In genomic region chr19:44141191-44142013, GRCh38 we compare ENCODE assay signal across 1 cellular context.
TF ChIP-seq lines count a peak whose summit lies in the region.

ZNF234 (plus strand) TSS chr19:44141554; CDS start chr19:44144633, 3,079 bp downstream.

TF ChIP-seq in GM12878, 131 proteins besides CTCF, POLR2A, EP300 and RAD21 (continued from another document and continues in another):
- TF ChIP-seq CEBPZ (IDR thresholded peaks at IDR 0.05; ENCODE audit: low read depth, low read length) (no peak), CREM (IDR thresholded peaks at IDR 0.05; ENCODE audit: low read depth) (peak; percentile 54; the same call in 1 of the 2 replicates), ZNF622 (IDR thresholded peaks at IDR 0.05) (no peak), TARDBP (IDR thresholded peaks at IDR 0.05; ENCODE audit: borderline replicate concordance) (0 out of 2 replicates have a peak, but pooled peaks have one; percentile 45), TCF3 (IDR thresholded peaks at IDR 0.05; ENCODE audit: borderline replicate concordance, insufficient read depth, low read depth, low read length) (no peak), CBX3 (IDR thresholded peaks at IDR 0.05; ENCODE audit: borderline replicate concordance, low read depth) (no peak), IKZF2 (IDR thresholded peaks at IDR 0.05) (0 out of 4 replicates have a peak, but pooled peaks have one; percentile 22 to 25), PAX8 (IDR thresholded peaks at IDR 0.05) (no peak), BCLAF1 (IDR thresholded peaks at IDR 0.05) (no peak), LARP7 (IDR thresholded peaks at IDR 0.05) (peak; percentile 30; the same call in 1 of the 2 replicates), FOXK2 (IDR thresholded peaks at IDR 0.05) (no peak), TBL1XR1 (IDR thresholded peaks at IDR 0.05; ENCODE audit: low read depth, low read length) (no peak), CHD4 (IDR thresholded peaks at IDR 0.05) (no peak), ATF3 (IDR thresholded peaks at IDR 0.05; ENCODE audit: borderline replicate concordance, extremely low read depth, low read depth, low read length) (no peak), SPI1 (IDR thresholded peaks at IDR 0.05; ENCODE audit: borderline replicate concordance, insufficient read depth, low read depth, low read length) (peak; percentile 71), ZBED1 (IDR thresholded peaks at IDR 0.05; ENCODE audit: borderline replicate concordance) (no peak), TCF12 (IDR thresholded peaks at IDR 0.05; ENCODE audit: low read depth, low read length) (no peak), RAD51 (IDR thresholded peaks at IDR 0.05) (no peak), SMARCA5 (IDR thresholded peaks at IDR 0.05) (peak; percentile 90), NFXL1 (IDR thresholded peaks at IDR 0.05; ENCODE audit: borderline replicate concordance) (no peak), FOXM1 (IDR thresholded peaks at IDR 0.05; ENCODE audit: low read depth, low read length) (no peak), BMI1 (IDR thresholded peaks at IDR 0.05; ENCODE audit: borderline replicate concordance) (no peak), PAX5 (IDR thresholded peaks at IDR 0.05; ENCODE audit: borderline replicate concordance, low read depth, low read length) (no peak), POU2F2 (IDR thresholded peaks at IDR 0.05; ENCODE audit: borderline replicate concordance, low read depth, low read length) (no peak), HSF1 (IDR thresholded peaks at IDR 0.05; ENCODE audit: low read depth, low read length) (no peak), YBX1 (IDR thresholded peaks at IDR 0.05) (no peak), SREBF1 (IDR thresholded peaks at IDR 0.05; ENCODE audit: low read length) (peak; percentile 7; the same call in 1 of the 2 replicates), ATF7 (IDR thresholded peaks at IDR 0.05; ENCODE audit: low read depth) (no peak), KDM1A (IDR thresholded peaks at IDR 0.05; ENCODE audit: borderline replicate concordance) (no peak), HDAC6 (IDR thresholded peaks at IDR 0.05; ENCODE audit: unreplicated experiment) (no peak), POLR2AphosphoS5 (IDR thresholded peaks at IDR 0.05; ENCODE audit: low read length) (peak; percentile 64; the same call in 1 of the 2 replicates), SMC3 (IDR thresholded peaks at IDR 0.05; ENCODE audit: borderline replicate concordance, low read length) (0 out of 2 replicates have a peak, but pooled peaks have one; percentile 6), EGR1 (IDR thresholded peaks at IDR 0.05; ENCODE audit: borderline replicate concordance in 1 of 2, low read depth in 2 of 2, low read length in 2 of 2) (peak in 1 of 2 experiments; percentile 90; a peak in 2 of 3 replicates), ASH2L (IDR thresholded peaks at IDR 0.05; ENCODE audit: borderline replicate concordance, low read depth) (no peak)
- TF ChIP-seq, protein P1, sequence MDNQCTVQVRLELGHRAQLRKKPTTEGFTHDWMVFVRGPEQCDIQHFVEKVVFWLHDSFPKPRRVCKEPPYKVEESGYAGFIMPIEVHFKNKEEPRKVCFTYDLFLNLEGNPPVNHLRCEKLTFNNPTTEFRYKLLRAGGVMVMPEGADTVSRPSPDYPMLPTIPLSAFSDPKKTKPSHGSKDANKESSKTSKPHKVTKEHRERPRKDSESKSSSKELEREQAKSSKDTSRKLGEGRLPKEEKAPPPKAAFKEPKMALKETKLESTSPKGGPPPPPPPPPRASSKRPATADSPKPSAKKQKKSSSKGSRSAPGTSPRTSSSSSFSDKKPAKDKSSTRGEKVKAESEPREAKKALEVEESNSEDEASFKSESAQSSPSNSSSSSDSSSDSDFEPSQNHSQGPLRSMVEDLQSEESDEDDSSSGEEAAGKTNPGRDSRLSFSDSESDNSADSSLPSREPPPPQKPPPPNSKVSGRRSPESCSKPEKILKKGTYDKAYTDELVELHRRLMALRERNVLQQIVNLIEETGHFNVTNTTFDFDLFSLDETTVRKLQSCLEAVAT (IDR thresholded peaks at IDR 0.05) = no peak
- TF ChIP-seq, protein P2, sequence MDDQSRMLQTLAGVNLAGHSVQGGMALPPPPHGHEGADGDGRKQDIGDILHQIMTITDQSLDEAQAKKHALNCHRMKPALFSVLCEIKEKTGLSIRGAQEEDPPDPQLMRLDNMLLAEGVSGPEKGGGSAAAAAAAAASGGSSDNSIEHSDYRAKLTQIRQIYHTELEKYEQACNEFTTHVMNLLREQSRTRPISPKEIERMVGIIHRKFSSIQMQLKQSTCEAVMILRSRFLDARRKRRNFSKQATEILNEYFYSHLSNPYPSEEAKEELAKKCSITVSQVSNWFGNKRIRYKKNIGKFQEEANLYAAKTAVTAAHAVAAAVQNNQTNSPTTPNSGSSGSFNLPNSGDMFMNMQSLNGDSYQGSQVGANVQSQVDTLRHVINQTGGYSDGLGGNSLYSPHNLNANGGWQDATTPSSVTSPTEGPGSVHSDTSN (IDR thresholded peaks at IDR 0.05; ENCODE audit: insufficient replicate concordance, low read depth, low read length) = peak; percentile 57
- TF ChIP-seq, protein P3, sequence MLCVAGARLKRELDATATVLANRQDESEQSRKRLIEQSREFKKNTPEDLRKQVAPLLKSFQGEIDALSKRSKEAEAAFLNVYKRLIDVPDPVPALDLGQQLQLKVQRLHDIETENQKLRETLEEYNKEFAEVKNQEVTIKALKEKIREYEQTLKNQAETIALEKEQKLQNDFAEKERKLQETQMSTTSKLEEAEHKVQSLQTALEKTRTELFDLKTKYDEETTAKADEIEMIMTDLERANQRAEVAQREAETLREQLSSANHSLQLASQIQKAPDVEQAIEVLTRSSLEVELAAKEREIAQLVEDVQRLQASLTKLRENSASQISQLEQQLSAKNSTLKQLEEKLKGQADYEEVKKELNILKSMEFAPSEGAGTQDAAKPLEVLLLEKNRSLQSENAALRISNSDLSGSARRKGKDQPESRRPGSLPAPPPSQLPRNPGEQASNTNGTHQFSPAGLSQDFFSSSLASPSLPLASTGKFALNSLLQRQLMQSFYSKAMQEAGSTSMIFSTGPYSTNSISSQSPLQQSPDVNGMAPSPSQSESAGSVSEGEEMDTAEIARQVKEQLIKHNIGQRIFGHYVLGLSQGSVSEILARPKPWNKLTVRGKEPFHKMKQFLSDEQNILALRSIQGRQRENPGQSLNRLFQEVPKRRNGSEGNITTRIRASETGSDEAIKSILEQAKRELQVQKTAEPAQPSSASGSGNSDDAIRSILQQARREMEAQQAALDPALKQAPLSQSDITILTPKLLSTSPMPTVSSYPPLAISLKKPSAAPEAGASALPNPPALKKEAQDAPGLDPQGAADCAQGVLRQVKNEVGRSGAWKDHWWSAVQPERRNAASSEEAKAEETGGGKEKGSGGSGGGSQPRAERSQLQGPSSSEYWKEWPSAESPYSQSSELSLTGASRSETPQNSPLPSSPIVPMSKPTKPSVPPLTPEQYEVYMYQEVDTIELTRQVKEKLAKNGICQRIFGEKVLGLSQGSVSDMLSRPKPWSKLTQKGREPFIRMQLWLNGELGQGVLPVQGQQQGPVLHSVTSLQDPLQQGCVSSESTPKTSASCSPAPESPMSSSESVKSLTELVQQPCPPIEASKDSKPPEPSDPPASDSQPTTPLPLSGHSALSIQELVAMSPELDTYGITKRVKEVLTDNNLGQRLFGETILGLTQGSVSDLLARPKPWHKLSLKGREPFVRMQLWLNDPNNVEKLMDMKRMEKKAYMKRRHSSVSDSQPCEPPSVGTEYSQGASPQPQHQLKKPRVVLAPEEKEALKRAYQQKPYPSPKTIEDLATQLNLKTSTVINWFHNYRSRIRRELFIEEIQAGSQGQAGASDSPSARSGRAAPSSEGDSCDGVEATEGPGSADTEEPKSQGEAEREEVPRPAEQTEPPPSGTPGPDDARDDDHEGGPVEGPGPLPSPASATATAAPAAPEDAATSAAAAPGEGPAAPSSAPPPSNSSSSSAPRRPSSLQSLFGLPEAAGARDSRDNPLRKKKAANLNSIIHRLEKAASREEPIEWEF (IDR thresholded peaks at IDR 0.05; ENCODE audit: insufficient replicate concordance, low read depth, low read length) = no peak
- TF ChIP-seq, protein P4, sequence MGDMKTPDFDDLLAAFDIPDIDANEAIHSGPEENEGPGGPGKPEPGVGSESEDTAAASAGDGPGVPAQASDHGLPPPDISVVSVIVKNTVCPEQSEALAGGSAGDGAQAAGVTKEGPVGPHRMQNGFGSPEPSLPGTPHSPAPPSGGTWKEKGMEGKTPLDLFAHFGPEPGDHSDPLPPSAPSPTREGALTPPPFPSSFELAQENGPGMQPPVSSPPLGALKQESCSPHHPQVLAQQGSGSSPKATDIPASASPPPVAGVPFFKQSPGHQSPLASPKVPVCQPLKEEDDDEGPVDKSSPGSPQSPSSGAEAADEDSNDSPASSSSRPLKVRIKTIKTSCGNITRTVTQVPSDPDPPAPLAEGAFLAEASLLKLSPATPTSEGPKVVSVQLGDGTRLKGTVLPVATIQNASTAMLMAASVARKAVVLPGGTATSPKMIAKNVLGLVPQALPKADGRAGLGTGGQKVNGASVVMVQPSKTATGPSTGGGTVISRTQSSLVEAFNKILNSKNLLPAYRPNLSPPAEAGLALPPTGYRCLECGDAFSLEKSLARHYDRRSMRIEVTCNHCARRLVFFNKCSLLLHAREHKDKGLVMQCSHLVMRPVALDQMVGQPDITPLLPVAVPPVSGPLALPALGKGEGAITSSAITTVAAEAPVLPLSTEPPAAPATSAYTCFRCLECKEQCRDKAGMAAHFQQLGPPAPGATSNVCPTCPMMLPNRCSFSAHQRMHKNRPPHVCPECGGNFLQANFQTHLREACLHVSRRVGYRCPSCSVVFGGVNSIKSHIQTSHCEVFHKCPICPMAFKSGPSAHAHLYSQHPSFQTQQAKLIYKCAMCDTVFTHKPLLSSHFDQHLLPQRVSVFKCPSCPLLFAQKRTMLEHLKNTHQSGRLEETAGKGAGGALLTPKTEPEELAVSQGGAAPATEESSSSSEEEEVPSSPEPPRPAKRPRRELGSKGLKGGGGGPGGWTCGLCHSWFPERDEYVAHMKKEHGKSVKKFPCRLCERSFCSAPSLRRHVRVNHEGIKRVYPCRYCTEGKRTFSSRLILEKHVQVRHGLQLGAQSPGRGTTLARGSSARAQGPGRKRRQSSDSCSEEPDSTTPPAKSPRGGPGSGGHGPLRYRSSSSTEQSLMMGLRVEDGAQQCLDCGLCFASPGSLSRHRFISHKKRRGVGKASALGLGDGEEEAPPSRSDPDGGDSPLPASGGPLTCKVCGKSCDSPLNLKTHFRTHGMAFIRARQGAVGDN (IDR thresholded peaks at IDR 0.05) = no peak
- TF ChIP-seq, protein P5, sequence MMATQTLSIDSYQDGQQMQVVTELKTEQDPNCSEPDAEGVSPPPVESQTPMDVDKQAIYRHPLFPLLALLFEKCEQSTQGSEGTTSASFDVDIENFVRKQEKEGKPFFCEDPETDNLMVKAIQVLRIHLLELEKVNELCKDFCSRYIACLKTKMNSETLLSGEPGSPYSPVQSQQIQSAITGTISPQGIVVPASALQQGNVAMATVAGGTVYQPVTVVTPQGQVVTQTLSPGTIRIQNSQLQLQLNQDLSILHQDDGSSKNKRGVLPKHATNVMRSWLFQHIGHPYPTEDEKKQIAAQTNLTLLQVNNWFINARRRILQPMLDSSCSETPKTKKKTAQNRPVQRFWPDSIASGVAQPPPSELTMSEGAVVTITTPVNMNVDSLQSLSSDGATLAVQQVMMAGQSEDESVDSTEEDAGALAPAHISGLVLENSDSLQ (IDR thresholded peaks at IDR 0.05) = peak; percentile 76
